In the genomic region with DNA sequence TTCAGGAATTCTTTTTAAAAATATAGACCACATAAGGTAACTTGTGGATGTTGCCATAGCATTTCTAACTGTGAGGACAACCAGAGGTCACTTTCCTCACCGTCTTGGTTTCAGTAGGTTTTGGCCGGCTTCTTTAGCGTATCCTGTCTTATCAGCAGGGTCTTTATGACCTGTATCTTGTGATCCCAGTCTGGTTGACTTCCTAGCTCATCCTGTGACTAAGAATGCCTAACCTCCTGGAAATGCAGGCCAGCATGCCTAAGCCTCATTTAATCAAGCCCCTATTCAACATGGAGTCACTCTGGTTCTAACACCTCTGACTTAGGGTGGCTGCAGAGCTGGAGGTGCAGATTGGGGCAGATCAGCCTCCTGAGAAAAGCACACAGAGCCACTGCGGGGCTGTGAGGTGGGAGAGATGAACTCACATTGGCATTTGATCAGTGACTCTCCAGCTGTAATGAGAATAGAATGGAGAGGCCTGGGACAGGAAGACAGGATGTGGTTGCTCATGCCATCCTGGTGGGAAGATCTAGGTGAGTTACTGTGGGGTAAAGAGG, we compare ENCODE assay signal across 15 cellular contexts.
"Had no signal": no experiment of that assay in that cellular context is flagged by ENCODE, and none has a peak within 500 bp of the region (broad histone marks: within the 10 kb centered on the region; RNA-seq: fewer than 3 reads in every experiment).

No MANE protein-coding gene starts in this region.

- H3K9me3 ChIP-seq: esophagus squamous epithelium, ovary, sigmoid colon, thoracic aorta had no signal

- ATAC-seq: activated naive CD4-positive, alpha-beta T cell treated with anti-CD3 and anti-CD28 coated beads, Interleukin-2, amount 50 U/mL, for 72 hours; left lobe of liver had no signal

- H3K4me1 ChIP-seq: esophagus squamous epithelium, sigmoid colon had no signal

- H3K4me3 ChIP-seq: dorsolateral prefrontal cortex, esophagus squamous epithelium, ovary, sigmoid colon, thoracic aorta had no signal

- H3K27me3 ChIP-seq: dorsolateral prefrontal cortex, esophagus squamous epithelium, ovary, sigmoid colon had no signal

- H3K27ac ChIP-seq: dorsolateral prefrontal cortex, esophagus squamous epithelium, ovary, sigmoid colon, thoracic aorta had no signal

- DNase-seq: activated CD4-positive, alpha-beta T cell treated with anti-CD3 and anti-CD28 coated beads, Interleukin-2, amount 50 U/mL, for 4 hours; activated CD4-positive, CD25-positive, alpha-beta regulatory T cell treated with anti-CD3 and anti-CD28 coated beads, Interleukin-2, amount 50 U/mL, for 72 hours; activated T-cell treated with anti-CD3 and anti-CD28 coated beads, Interleukin-2, amount 50 U/mL, for 1 hour; amygdala; dorsolateral prefrontal cortex; esophagus squamous epithelium; foreskin fibroblast; head of caudate nucleus; ovary; sigmoid colon; stimulated activated CD4-positive, alpha-beta T cell treated with anti-CD3 and anti-CD28 coated beads, Interleukin-2, amount 100 ng/mL, for 24 hours; stimulated activated naive CD4-positive, alpha-beta T cell treated with Interleukin-2 at 50 U/mL for 16 hours had no signal

- H3K36me3 ChIP-seq: esophagus squamous epithelium, ovary, sigmoid colon, thoracic aorta had no signal
